ENCODE assay signal across 14 cellular contexts in genomic region chr6:80541186-80541585, GRCh38.
DNase-seq lines count a peak whose midpoint lies in the region; ATAC-seq and TF ChIP-seq lines count a peak whose summit lies in the region.
"Had no signal": no experiment of that assay in that cellular context is flagged by ENCODE, and none has a peak within 500 bp of the region (broad histone marks: within the 10 kb centered on the region; RNA-seq: fewer than 3 reads in every experiment).

No MANE protein-coding gene starts in this region.

- no peak overlapping the region for H3K27ac ChIP-seq in sigmoid colon
- H3K27ac ChIP-seq: BLaER1 treated with 17β-estradiol and CSF1 and Interleukin-3, amounts not matched to agents 10 nM and 100 nM; right atrium auricular region had no signal

- H3K4me3 ChIP-seq in choroid plexus epithelial cell (ENCODE audit: low read depth, low read length), result no peak overlapping the region
- no peak overlapping the region for H3K4me3 ChIP-seq in sigmoid colon
- H3K4me3 ChIP-seq: BLaER1 treated with 17β-estradiol and CSF1 and Interleukin-3, amounts not matched to agents 10 nM and 100 nM; right atrium auricular region had no signal

- H3K36me3 ChIP-seq in sigmoid colon, result no peaks in the 10 kb centered on the region
- H3K36me3 ChIP-seq: BLaER1 treated with 17β-estradiol and CSF1 and Interleukin-3, amounts not matched to agents 10 nM and 100 nM; right atrium auricular region had no signal

- intact Hi-C loops in sigmoid colon (cut with DNase I), result no loop called here

- peaks cover 0 to 11% (median 3%) of the 10 kb centered on the region in 4 donors for H3K4me1 ChIP-seq in sigmoid colon
- H3K4me1 ChIP-seq: right atrium auricular region had no signal

- no peaks in the 10 kb centered on the region for H3K9me3 ChIP-seq in sigmoid colon
- H3K9me3 ChIP-seq: right atrium auricular region had no signal

- H3K27me3 ChIP-seq in sigmoid colon, result no peaks in the 10 kb centered on the region
- H3K27me3 ChIP-seq: BLaER1 treated with 17β-estradiol and CSF1 and Interleukin-3, amounts not matched to agents 10 nM and 100 nM; right atrium auricular region had no signal

- ATAC-seq in HG03135 (IDR thresholded peaks at IDR 0.05; ENCODE audit: unreplicated experiment), result no peak
- no peak for ATAC-seq in HG03280 (IDR thresholded peaks at IDR 0.05; ENCODE audit: unreplicated experiment)
- ATAC-seq: left colon had no signal

- DNase-seq in stimulated activated CD4-positive, alpha-beta T cell treated with anti-CD3 and anti-CD28 coated beads, Interleukin-1b, Interleukin-23, amount 100 ng/mL, for 48 hours, result peak; percentile 2
- no peak for DNase-seq in stimulated activated CD4-positive, alpha-beta T cell treated with anti-CD3 and anti-CD28 coated beads, Interleukin-12 subunit alpha, Interleukin-12 subunit beta, amount 100 ng/mL, for 4 hours
- DNase-seq in LHCN-M2 (ENCODE audit: low read depth) (peak; percentile 98), choroid plexus epithelial cell (ENCODE audit: low read depth) (peak; percentile 65), sigmoid colon (no peak), NCI-H2196 (lab: John Stamatoyannopoulos, UW; ENCODE audit: unreplicated experiment) (no peak)
- DNase-seq: activated CD8-positive, alpha-beta memory T cell treated with anti-CD3 and anti-CD28 coated beads, Interleukin-2, amount 50 U/mL, for 4 hours; left colon; NCI-H1417; stimulated activated naive CD4-positive, alpha-beta T cell had no signal

- TF ChIP-seq EP300 in sigmoid colon (IDR thresholded peaks at IDR 0.05), result no peak

- TF ChIP-seq CTCF in choroid plexus epithelial cell (conservative IDR thresholded peaks at IDR 0.05; ENCODE audit: low read depth, low read length), result no peak
- TF ChIP-seq CTCF in sigmoid colon (IDR thresholded peaks at IDR 0.05), result no peak

- TF ChIP-seq POLR2A in sigmoid colon (IDR thresholded peaks at IDR 0.05), result no peak

Comparison
In these comparisons a context has a peak if more than half of its experiments do, and no peak if none do; other contexts are left out.
1. DNase-seq: peak in stimulated activated CD4-positive, alpha-beta T cell treated with anti-CD3 and anti-CD28 coated beads, Interleukin-1b, Interleukin-23, amount 100 ng/mL, for 48 hours (single experiment), LHCN-M2 (single experiment) and choroid plexus epithelial cell (single experiment); none in stimulated activated CD4-positive, alpha-beta T cell treated with anti-CD3 and anti-CD28 coated beads, Interleukin-12 subunit alpha, Interleukin-12 subunit beta, amount 100 ng/mL, for 4 hours (single experiment), sigmoid colon (single experiment) and NCI-H2196 (single experiment).